Comparison of ENCODE assay signal across 32 cellular contexts in the genomic region with DNA sequence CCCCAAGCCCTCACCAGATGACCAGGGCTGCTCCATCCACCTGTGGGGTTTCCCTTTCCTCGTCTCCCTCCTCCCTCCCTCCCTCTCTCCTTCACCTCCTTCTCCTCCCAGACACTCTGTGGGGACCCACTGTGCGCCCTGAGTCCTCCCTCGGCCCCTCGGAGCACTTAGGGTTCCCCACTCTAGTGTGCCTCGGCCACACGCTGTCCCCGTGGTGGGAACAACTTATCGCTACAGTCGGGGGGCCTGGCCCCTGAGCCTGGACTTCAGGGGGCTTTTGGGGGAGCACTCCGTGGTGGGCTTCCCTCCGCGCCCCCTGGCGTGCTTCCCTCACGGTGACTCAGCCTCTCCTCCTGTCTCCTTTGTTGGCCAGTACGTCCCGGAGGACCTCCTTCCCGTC.
"Had no signal": no experiment of that assay in that cellular context is flagged by ENCODE, and none has a peak within 500 bp of the region (broad histone marks: within the 10 kb centered on the region; RNA-seq: fewer than 3 reads in every experiment).

No MANE protein-coding gene starts in this region.

- H3K4me1 ChIP-seq: ascending aorta, breast epithelium, colonic mucosa, gastroesophageal sphincter, heart right ventricle had no signal

- H3K4me3 ChIP-seq: ascending aorta, breast epithelium, cardiac muscle cell, colonic mucosa, esophagus squamous epithelium, gastroesophageal sphincter, heart right ventricle had no signal

- H3K4me1 Mint-ChIP-seq: activated CD4-positive, alpha-beta T cell treated with anti-CD3 and anti-CD28 coated beads for 36 hours; activated naive CD4-positive, alpha-beta T cell treated with anti-CD3 and anti-CD28 coated beads, Interleukin-2, amount 10 ng/mL, durations not matched to agents 7 days and 5 days; brain had no signal

- DNase-seq: activated CD4-positive, alpha-beta memory T cell treated with anti-CD3 and anti-CD28 coated beads for 36 hours; activated CD4-positive, alpha-beta T cell treated with anti-CD3 and anti-CD28 coated beads for 36 hours; activated CD4-positive, alpha-beta T cell treated with anti-CD3 and anti-CD28 coated beads, Interleukin-2, amount 10 ng/mL, durations not matched to agents 24 days and 14 days; activated CD4-positive, CD25-positive, alpha-beta regulatory T cell; activated CD4-positive, CD25-positive, alpha-beta regulatory T cell treated with anti-CD3 and anti-CD28 coated beads, Interleukin-2, amount 50 U/mL, for 72 hours; activated CD8-positive, alpha-beta memory T cell treated with anti-CD3 and anti-CD28 coated beads, Interleukin-2, amount 10 ng/mL, durations not matched to agents 7 days and 5 days; activated CD8-positive, alpha-beta memory T cell treated with anti-CD3 and anti-CD28 coated beads, Interleukin-2, amount 50 U/mL, for 4 hours; activated CD8-positive, alpha-beta T cell treated with anti-CD3 and anti-CD28 coated beads, Interleukin-2, amount 10 ng/mL, durations not matched to agents 7 days and 5 days; activated effector memory CD4-positive, alpha-beta T cell treated with anti-CD3 and anti-CD28 coated beads, Interleukin-2, amount 50 U/mL, for 16 hours; activated naive CD4-positive, alpha-beta T cell treated with anti-CD3 and anti-CD28 coated beads, Interleukin-2, amount 10 ng/mL, durations not matched to agents 7 days and 5 days; activated naive CD8-positive, alpha-beta T cell treated with anti-CD3 and anti-CD28 coated beads, Interleukin-2, amount 10 ng/mL, durations not matched to agents 7 days and 5 days; activated T-cell treated with anti-CD3 and anti-CD28 coated beads, Interleukin-2, amount 50 U/mL, for 1 hour; activated T-cell treated with anti-CD3 and anti-CD28 coated beads, Interleukin-2, amount 50 U/mL, for 48 hours; central memory CD4-positive, alpha-beta T cell; cerebellar nuclear complex; colonic mucosa; effector CD8-positive, alpha-beta T cell; esophagus squamous epithelium; foreskin melanocyte; heart right ventricle; T-helper 2 cell had no signal

- FAIRE-seq: endometrium, endothelial cell of umbilical vein had no signal

- H3K4me3 Mint-ChIP-seq: activated CD4-positive, alpha-beta memory T cell treated with anti-CD3 and anti-CD28 coated beads for 36 hours; activated CD4-positive, alpha-beta T cell treated with anti-CD3 and anti-CD28 coated beads for 36 hours; activated CD4-positive, alpha-beta T cell treated with anti-CD3 and anti-CD28 coated beads, Interleukin-2, amount 10 ng/mL, durations not matched to agents 24 days and 14 days; activated CD8-positive, alpha-beta memory T cell treated with anti-CD3 and anti-CD28 coated beads, Interleukin-2, amount 10 ng/mL, durations not matched to agents 7 days and 5 days; activated CD8-positive, alpha-beta T cell treated with anti-CD3 and anti-CD28 coated beads, Interleukin-2, amount 10 ng/mL, durations not matched to agents 7 days and 5 days; activated naive CD4-positive, alpha-beta T cell treated with anti-CD3 and anti-CD28 coated beads, Interleukin-2, amount 10 ng/mL, durations not matched to agents 7 days and 5 days; activated naive CD8-positive, alpha-beta T cell treated with anti-CD3 and anti-CD28 coated beads, Interleukin-2, amount 10 ng/mL, durations not matched to agents 7 days and 5 days; activated T-helper 1 cell treated with anti-CD3 and anti-CD28 coated beads, Interleukin-12 subunit alpha, Interleukin-12 subunit beta, Interleukin-2, Interleukin-4 antibody, amounts not matched to agents 30 ng/mL and 10 ng/mL and 1 ng/mL, durations not matched to agents 14 hours and 24 hours and 36 hours; brain had no signal

- ATAC-seq: activated CD4-positive, alpha-beta T cell treated with anti-CD3 and anti-CD28 coated beads for 36 hours; activated CD8-positive, alpha-beta memory T cell treated with anti-CD3 and anti-CD28 coated beads, Interleukin-2, amount 10 ng/mL, durations not matched to agents 7 days and 5 days; activated CD8-positive, alpha-beta T cell treated with anti-CD3 and anti-CD28 coated beads, Interleukin-2, amount 10 ng/mL, durations not matched to agents 7 days and 5 days; activated naive CD4-positive, alpha-beta T cell treated with anti-CD3 and anti-CD28 coated beads, Interleukin-2, amount 50 U/mL, for 72 hours; gastroesophageal sphincter; heart right ventricle had no signal

- H3K9me3 ChIP-seq: ascending aorta, breast epithelium, colonic mucosa, esophagus squamous epithelium, gastroesophageal sphincter, heart right ventricle had no signal

- H3K9me3 Mint-ChIP-seq: activated CD4-positive, alpha-beta memory T cell treated with anti-CD3 and anti-CD28 coated beads for 36 hours; activated CD4-positive, alpha-beta T cell treated with anti-CD3 and anti-CD28 coated beads, Interleukin-2, amount 10 ng/mL, durations not matched to agents 24 days and 14 days; activated naive CD4-positive, alpha-beta T cell treated with anti-CD3 and anti-CD28 coated beads, Interleukin-2, amount 10 ng/mL, durations not matched to agents 7 days and 5 days; activated naive CD4-positive, alpha-beta T cell treated with anti-CD3 and anti-CD28 coated beads, Interleukin-2, amount 50 U/mL, for 72 hours; activated naive CD8-positive, alpha-beta T cell treated with anti-CD3 and anti-CD28 coated beads, Interleukin-2, amount 10 ng/mL, durations not matched to agents 7 days and 5 days; activated T-helper 1 cell treated with anti-CD3 and anti-CD28 coated beads, Interleukin-12 subunit alpha, Interleukin-12 subunit beta, Interleukin-2, Interleukin-4 antibody, amounts not matched to agents 30 ng/mL and 10 ng/mL and 1 ng/mL, durations not matched to agents 14 hours and 24 hours and 36 hours; activated T-helper 2 cell treated with anti-CD3 and anti-CD28 coated beads, Interferon-gamma antibody, Interleukin-2, Interleukin-4, amounts not matched to agents 10 μg/mL and 5 μg/mL and 100 μg/mL, durations not matched to agents 14 hours and 24 hours and 36 hours; brain had no signal

- H3K27me3 ChIP-seq: ascending aorta, breast epithelium, cardiac muscle cell, colonic mucosa, esophagus squamous epithelium, gastroesophageal sphincter, heart right ventricle had no signal

- H3K27ac ChIP-seq: ascending aorta, breast epithelium, cardiac muscle cell, colonic mucosa, epithelial cell of prostate, esophagus squamous epithelium, gastroesophageal sphincter, heart right ventricle had no signal

- H3K27ac Mint-ChIP-seq: activated CD4-positive, alpha-beta memory T cell treated with anti-CD3 and anti-CD28 coated beads for 36 hours; activated CD4-positive, alpha-beta T cell treated with anti-CD3 and anti-CD28 coated beads for 36 hours; activated CD4-positive, alpha-beta T cell treated with anti-CD3 and anti-CD28 coated beads, Interleukin-2, amount 10 ng/mL, durations not matched to agents 24 days and 14 days; activated CD8-positive, alpha-beta memory T cell treated with anti-CD3 and anti-CD28 coated beads, Interleukin-2, amount 10 ng/mL, durations not matched to agents 7 days and 5 days; activated CD8-positive, alpha-beta T cell treated with anti-CD3 and anti-CD28 coated beads, Interleukin-2, amount 10 ng/mL, durations not matched to agents 7 days and 5 days; activated naive CD4-positive, alpha-beta T cell treated with anti-CD3 and anti-CD28 coated beads, Interleukin-2, amount 10 ng/mL, durations not matched to agents 7 days and 5 days; activated T-helper 1 cell treated with anti-CD3 and anti-CD28 coated beads, Interleukin-12 subunit alpha, Interleukin-12 subunit beta, Interleukin-2, Interleukin-4 antibody, amounts not matched to agents 30 ng/mL and 10 ng/mL and 1 ng/mL, durations not matched to agents 14 hours and 24 hours and 36 hours; activated T-helper 2 cell treated with anti-CD3 and anti-CD28 coated beads, Interferon-gamma antibody, Interleukin-2, Interleukin-4, amounts not matched to agents 10 μg/mL and 5 μg/mL and 100 μg/mL, durations not matched to agents 14 hours and 24 hours and 36 hours had no signal

- H3K27me3 Mint-ChIP-seq: activated CD4-positive, alpha-beta memory T cell treated with anti-CD3 and anti-CD28 coated beads for 36 hours; activated CD4-positive, alpha-beta T cell treated with anti-CD3 and anti-CD28 coated beads for 36 hours; activated CD4-positive, alpha-beta T cell treated with anti-CD3 and anti-CD28 coated beads, Interleukin-2, amount 10 ng/mL, durations not matched to agents 24 days and 14 days; activated CD8-positive, alpha-beta memory T cell treated with anti-CD3 and anti-CD28 coated beads, Interleukin-2, amount 10 ng/mL, durations not matched to agents 7 days and 5 days; activated naive CD4-positive, alpha-beta T cell treated with anti-CD3 and anti-CD28 coated beads, Interleukin-2, amount 10 ng/mL, durations not matched to agents 7 days and 5 days; activated naive CD8-positive, alpha-beta T cell treated with anti-CD3 and anti-CD28 coated beads, Interleukin-2, amount 10 ng/mL, durations not matched to agents 7 days and 5 days; brain had no signal
